In genomic region chr5:127976525-127976924, GRCh38 we compare ENCODE assay signal across 23 cellular contexts.
"Had no signal": no experiment of that assay in that cellular context is flagged by ENCODE, and none has a peak within 500 bp of the region (broad histone marks: within the 10 kb centered on the region; RNA-seq: fewer than 3 reads in every experiment).

No MANE protein-coding gene starts in this region.

- H3K4me1 ChIP-seq: right atrium auricular region had no signal

- H3K27me3 ChIP-seq: right atrium auricular region, sigmoid colon, transverse colon had no signal

- ATAC-seq: effector memory CD8-positive, alpha-beta T cell; natural killer cell; stimulated activated naive B cell treated with anti-CD40 and anti-IgM and Interleukin-4, amounts not matched to agents 10 μg/mL and 1 μg/mL and 100 μg/mL, for 72 hours; stimulated activated naive CD8-positive, alpha-beta T cell treated with anti-CD3 and anti-CD28 coated beads, Interleukin-15, amount 100 ng/mL, for 72 hours had no signal

- H3K27me3 Mint-ChIP-seq: dendritic cell treated with granulocyte-macrophage colony-stimulating factor and Interleukin-4, amounts not matched to agents 40 ng/mL and 50 ng/mL, for 4 days; effector memory CD8-positive, alpha-beta T cell; memory B cell; stimulated activated naive B cell treated with anti-CD40 and anti-IgM and Interleukin-4, amounts not matched to agents 10 μg/mL and 1 μg/mL and 100 μg/mL, for 72 hours; stimulated activated naive CD8-positive, alpha-beta T cell treated with anti-CD3 and anti-CD28 coated beads, Interleukin-15, amount 100 ng/mL, for 72 hours had no signal

- H3K27ac Mint-ChIP-seq: dendritic cell treated with granulocyte-macrophage colony-stimulating factor and Interleukin-4, amounts not matched to agents 40 ng/mL and 50 ng/mL, for 4 days; effector memory CD8-positive, alpha-beta T cell; memory B cell; mesothelial cell of epicardium; natural killer cell; stimulated activated naive B cell treated with anti-CD40 and anti-IgM and Interleukin-4, amounts not matched to agents 10 μg/mL and 1 μg/mL and 100 μg/mL, for 72 hours had no signal

- H3K36me3 ChIP-seq: right atrium auricular region, sigmoid colon, thoracic aorta, transverse colon had no signal

- H3K36me3 Mint-ChIP-seq: mesothelial cell of epicardium, natural killer cell had no signal

- DNase-seq: cerebellar nuclear complex; effector memory CD8-positive, alpha-beta T cell; foreskin melanocyte; head of caudate nucleus; islet precursor cell; natural killer cell; posterior cingulate gyrus; sigmoid colon; stimulated activated CD4-positive, alpha-beta T cell treated with anti-CD3 and anti-CD28 coated beads, Interleukin-2, amount 100 ng/mL, for 24 hours; stimulated activated CD4-positive, alpha-beta T cell treated with anti-CD3 and anti-CD28 coated beads, Interleukin-4, amount 100 ng/mL, for 4 hours; stimulated activated naive B cell treated with anti-CD40 and anti-IgM and Interleukin-4, amounts not matched to agents 10 μg/mL and 1 μg/mL and 100 μg/mL, for 72 hours; stimulated activated naive CD8-positive, alpha-beta T cell treated with anti-CD3 and anti-CD28 coated beads, Interleukin-15, amount 100 ng/mL, for 72 hours; substantia nigra; transverse colon had no signal

- H3K4me3 Mint-ChIP-seq: dendritic cell treated with granulocyte-macrophage colony-stimulating factor and Interleukin-4, amounts not matched to agents 40 ng/mL and 50 ng/mL, for 4 days; effector memory CD8-positive, alpha-beta T cell; memory B cell; mesothelial cell of epicardium; natural killer cell; neural crest cell; stimulated activated naive B cell treated with anti-CD40 and anti-IgM and Interleukin-4, amounts not matched to agents 10 μg/mL and 1 μg/mL and 100 μg/mL, for 72 hours; stimulated activated naive CD8-positive, alpha-beta T cell treated with anti-CD3 and anti-CD28 coated beads, Interleukin-15, amount 100 ng/mL, for 72 hours had no signal

- H3K4me1 Mint-ChIP-seq: natural killer cell; stimulated activated naive B cell treated with anti-CD40 and anti-IgM and Interleukin-4, amounts not matched to agents 10 μg/mL and 1 μg/mL and 100 μg/mL, for 72 hours; stimulated activated naive CD8-positive, alpha-beta T cell treated with anti-CD3 and anti-CD28 coated beads, Interleukin-15, amount 100 ng/mL, for 72 hours had no signal

- H3K9me3 ChIP-seq: right atrium auricular region, sigmoid colon, thoracic aorta, transverse colon had no signal

- FAIRE-seq: colon, urothelium cell line had no signal

- H3K27ac ChIP-seq: right atrium auricular region, thoracic aorta had no signal

- H3K4me3 ChIP-seq: right atrium auricular region, sigmoid colon, skin epidermis, thoracic aorta, transverse colon had no signal
